In genomic region chr5:1515921-1516571, GRCh38 we compare ENCODE assay signal across 10 cellular contexts. TPM values are rescaled to one million over a fixed set of nuclear protein-coding genes. Genes with fewer than 3 reads are reported as not detected.
DNase-seq lines count a peak whose midpoint lies in the region; ATAC-seq and TF ChIP-seq lines count a peak whose summit lies in the region.
"Had no signal": no experiment of that assay in that cellular context is flagged by ENCODE, and none has a peak within 500 bp of the region (broad histone marks: within the 10 kb centered on the region; RNA-seq: fewer than 3 reads in every experiment).

No MANE protein-coding gene starts in this region.

- no TSS peak for BruUV-seq in PC-3 (replicated peaks; lab: Mats Ljungman, UMichigan)

- no peak overlapping the region for H3K27ac Mint-ChIP-seq in activated T-helper 2 cell treated with anti-CD3 and anti-CD28 coated beads, Interferon-gamma antibody, Interleukin-2, Interleukin-4, amounts not matched to agents 10 μg/mL and 5 μg/mL and 100 μg/mL, durations not matched to agents 14 hours and 24 hours and 36 hours

- peaks cover 58% of the 10 kb centered on the region for H3K36me3 ChIP-seq in PC-3 (ENCODE audit: low read depth, low read length)
- H3K36me3 ChIP-seq in neutrophil: peaks cover 42% of the 10 kb centered on the region

- H3K36me3 Mint-ChIP-seq in activated T-helper 2 cell treated with anti-CD3 and anti-CD28 coated beads, Interferon-gamma antibody, Interleukin-2, Interleukin-4, amounts not matched to agents 10 μg/mL and 5 μg/mL and 100 μg/mL, durations not matched to agents 14 hours and 24 hours and 36 hours (ENCODE audit: low read depth): peaks cover 15% of the 10 kb centered on the region

- in situ Hi-C loops in Caki2 (cut with HindIII; ENCODE audit: low pct_unique_long_range_greater_than_20kb, low sequenced_read_pairs): no loop called here

- peak overlapping the region; percentile 21; the same call in 1 of the 2 replicates for H3K4me3 ChIP-seq in PC-3 (ENCODE audit: low read length)
- H3K4me3 ChIP-seq in neutrophil (ENCODE audit: low read depth in 1 of 2, low read length in 1 of 2): peak overlapping the region in 1 of 2 experiments; percentile 23

- H4K20me1 ChIP-seq in PC-3 (ENCODE audit: low read length): peaks cover 10% of the 10 kb centered on the region

- peaks cover 90% of the 10 kb centered on the region for H3K79me2 ChIP-seq in PC-3 (ENCODE audit: low read length)

- ATAC-seq in PC-3 (peak; percentile 75), esophagus mucosa (peak; percentile 81)

- TF ChIP-seq CTCF in PC-3 (conservative IDR thresholded peaks at IDR 0.05; ENCODE audit: low read depth, low read length) (no peak), neutrophil (IDR thresholded peaks at IDR 0.05) (no peak)

- H3K4me1 ChIP-seq in PC-3 (ENCODE audit: insufficient read depth, low read length) (peaks cover 78% of the 10 kb centered on the region), neutrophil (ENCODE audit: control insufficient read depth in 1 of 2, insufficient read depth in 1 of 2, low read depth in 1 of 2, low read length in 1 of 2) (peaks cover 68 to 75% of the 10 kb centered on the region in 2 experiments)
- H3K4me1 ChIP-seq: parathyroid adenoma had no signal

- peak overlapping the region; percentile 72 for H3K4me2 ChIP-seq in PC-3 (ENCODE audit: low read length)

- DNase-seq in Caki2 (ENCODE audit: low read depth) (peak; percentile 94), PC-3 (peak; percentile 98), anterior cingulate cortex (lab: John Stamatoyannopoulos, UW) (no peak), midbrain (lab: John Stamatoyannopoulos, UW) (no peak), NCI-H1105 (lab: John Stamatoyannopoulos, UW) (no peak)
- no peak for DNase-seq in activated T-helper 2 cell treated with anti-CD3 and anti-CD28 coated beads, Interferon-gamma antibody, Interleukin-2, Interleukin-4, amounts not matched to agents 10 μg/mL and 5 μg/mL and 100 μg/mL, durations not matched to agents 14 hours and 24 hours and 36 hours (ENCODE audit: low spot score)
- DNase-seq: NCI-H146 had no signal

- POLR2A ChIA-PET in PC-3 (lab: Charles Lee; ENCODE audit: unreplicated experiment): interaction anchor here (0.6 kb wide), 1 partner anchor 27 kb away, joined by 3 read pairs; no protein-coding TSS in a partner anchor

- no peak overlapping the region for H2AFZ ChIP-seq in PC-3 (ENCODE audit: low read length)
- H2AFZ ChIP-seq: parathyroid adenoma had no signal

- H3K27me3 ChIP-seq in PC-3 (ENCODE audit: low read length) (no peaks in the 10 kb centered on the region), neutrophil (no peaks in the 10 kb centered on the region)

- H3K9me2 ChIP-seq in PC-3 (replicated peaks; ENCODE audit: low read length): no peaks in the 10 kb centered on the region

- H3K27ac ChIP-seq in PC-3 (ENCODE audit: low read length) (peak overlapping the region; percentile 97), neutrophil (peak overlapping the region; percentile 97)
- H3K27ac ChIP-seq: parathyroid adenoma had no signal

- H3K9ac ChIP-seq in PC-3 (ENCODE audit: low read length): peak overlapping the region; percentile 88
- H3K9ac ChIP-seq: parathyroid adenoma had no signal

- peaks cover 13% of the 10 kb centered on the region for H3F3A ChIP-seq in PC-3 (ENCODE audit: low read length, unreplicated experiment)

- CTCF ChIA-PET in PC-3 (lab: Charles Lee): interaction anchor here (0.6 kb wide), 1 partner anchor 37 kb away, joined by 6 read pairs; no protein-coding TSS in a partner anchor

- no peaks in the 10 kb centered on the region for H3K9me3 Mint-ChIP-seq in activated T-helper 2 cell treated with anti-CD3 and anti-CD28 coated beads, Interferon-gamma antibody, Interleukin-2, Interleukin-4, amounts not matched to agents 10 μg/mL and 5 μg/mL and 100 μg/mL, durations not matched to agents 14 hours and 24 hours and 36 hours

- intact Hi-C loops in PC-3 (cut with micrococcal nuclease): loop anchor here (2.0 kb wide), 2 partner anchors 85 to 125 kb away; no protein-coding TSS in a partner anchor
- intact Hi-C loops in activated T-helper 2 cell treated with anti-CD3 and anti-CD28 coated beads, Interferon-gamma antibody, Interleukin-2, Interleukin-4, amounts not matched to agents 10 μg/mL and 5 μg/mL and 100 μg/mL, durations not matched to agents 14 hours and 24 hours and 36 hours (cut with micrococcal nuclease): no loop called here

- H3K4me3 Mint-ChIP-seq in activated T-helper 2 cell treated with anti-CD3 and anti-CD28 coated beads, Interferon-gamma antibody, Interleukin-2, Interleukin-4, amounts not matched to agents 10 μg/mL and 5 μg/mL and 100 μg/mL, durations not matched to agents 14 hours and 24 hours and 36 hours (ENCODE audit: low read depth): no peak overlapping the region

- no peaks in the 10 kb centered on the region for H3K27me3 Mint-ChIP-seq in activated T-helper 2 cell treated with anti-CD3 and anti-CD28 coated beads, Interferon-gamma antibody, Interleukin-2, Interleukin-4, amounts not matched to agents 10 μg/mL and 5 μg/mL and 100 μg/mL, durations not matched to agents 14 hours and 24 hours and 36 hours (ENCODE audit: low read depth)

- peaks cover 7% of the 10 kb centered on the region for H3K4me1 Mint-ChIP-seq in activated T-helper 2 cell treated with anti-CD3 and anti-CD28 coated beads, Interferon-gamma antibody, Interleukin-2, Interleukin-4, amounts not matched to agents 10 μg/mL and 5 μg/mL and 100 μg/mL, durations not matched to agents 14 hours and 24 hours and 36 hours (ENCODE audit: low read depth)

- H3K9me3 ChIP-seq in PC-3 (ENCODE audit: low read length): no peaks in the 10 kb centered on the region
- no peaks in the 10 kb centered on the region for H3K9me3 ChIP-seq in neutrophil

RNA-seq across cellular contexts. Expression of gene LPCAT1, which starts 7.7 kb away (rescaled TPM):
- 68.0 and 109 TPM in 2 replicates for total RNA-seq in Caki2 (2014; rRNA removed; shearing (Covaris generic); ENCODE audit: low replicate concordance)
- total RNA-seq in PC-3 (2014; rRNA removed): 121 and 144 TPM in 2 replicates
- total RNA-seq in esophagus mucosa: 15.0 TPM
- 78.4 and 79.0 TPM in 2 replicates for total RNA-seq in activated T-helper 2 cell treated with anti-CD3 and anti-CD28 coated beads, Interferon-gamma antibody, Interleukin-2, Interleukin-4, amounts not matched to agents 10 μg/mL and 5 μg/mL and 100 μg/mL, durations not matched to agents 14 hours and 24 hours and 36 hours

Comparison
In these comparisons a context has a peak if more than half of its experiments do, and no peak if none do; other contexts are left out.
1. DNase-seq: peak in Caki2 (single experiment) and PC-3 (single experiment); none in anterior cingulate cortex (0 of 58), midbrain (single experiment), activated T-helper 2 cell treated with anti-CD3 and anti-CD28 coated beads, Interferon-gamma antibody, Interleukin-2, Interleukin-4, amounts not matched to agents 10 μg/mL and 5 μg/mL and 100 μg/mL, durations not matched to agents 14 hours and 24 hours and 36 hours (single experiment) and NCI-H1105 (single experiment).